Comparison of ENCODE assay signal across 1 cellular context in the genomic region with DNA sequence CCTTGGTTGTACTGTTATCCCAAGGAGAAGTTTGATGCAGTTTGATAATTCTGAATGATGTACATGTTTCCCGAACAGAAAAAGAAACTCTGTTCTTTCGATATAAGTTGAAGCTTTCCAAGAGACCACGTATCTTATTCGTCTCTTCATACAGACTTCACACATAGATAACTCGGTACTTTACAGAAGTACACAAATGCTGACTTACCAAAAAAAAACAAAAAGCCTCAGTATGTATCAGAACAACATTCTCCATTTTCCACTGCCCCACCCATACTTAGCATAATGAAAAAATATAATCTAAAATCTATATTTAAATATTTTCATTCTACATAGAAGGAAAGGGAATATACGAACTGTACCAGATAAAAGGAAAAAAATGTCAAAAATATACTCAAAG.
TF ChIP-seq lines count a peak whose summit lies in the region.

No MANE protein-coding gene starts in this region.

TF ChIP-seq in endothelial cell of umbilical vein, 7 proteins besides CTCF, POLR2A, EP300 and RAD21 (continued from another document):
- no peak for TF ChIP-seq POLR2AphosphoS5 (IDR thresholded peaks at IDR 0.05; ENCODE audit: insufficient read depth, low read depth, low read length)
